ENCODE assay signal across 15 cellular contexts in the genomic region with DNA sequence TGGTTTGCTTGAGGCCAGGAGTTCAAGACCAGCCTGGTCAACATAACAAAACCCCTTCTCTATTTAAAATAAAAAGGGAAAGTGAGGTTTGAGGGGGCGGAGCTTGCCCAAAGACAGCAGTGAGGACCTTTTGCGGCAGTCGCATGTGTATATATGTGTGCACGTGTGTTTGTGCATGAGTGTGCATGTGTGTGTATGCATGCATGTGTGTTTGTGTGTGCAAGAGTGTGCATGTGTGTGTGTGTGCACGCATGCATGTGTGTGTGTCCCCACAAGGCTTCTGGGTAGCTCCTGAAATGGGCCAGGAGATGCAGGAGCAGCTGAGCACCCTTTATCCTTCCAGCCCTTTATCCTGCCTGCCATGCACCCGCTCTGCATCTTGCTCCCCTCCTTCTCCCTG. TPM values are rescaled to one million over a fixed set of nuclear protein-coding genes. Genes with fewer than 3 reads are reported as not detected.
A peak's percentile ranks its signal among the peaks of the same experiment; 100 is the strongest.
DNase-seq lines count a peak whose midpoint lies in the region; ATAC-seq, FAIRE-seq and TF ChIP-seq lines count a peak whose summit lies in the region.
"Had no signal": no experiment of that assay in that cellular context is flagged by ENCODE, and none has a peak within 500 bp of the region (broad histone marks: within the 10 kb centered on the region; RNA-seq: fewer than 3 reads in every experiment).

No MANE protein-coding gene starts in this region.

- RAD21 ChIA-PET in HCT116 (lab: Charles Lee; ENCODE audit: low non-redundant PET in 1 of 2, low total read pairs in 2 of 2, uncharacterized antibody in 2 of 2, unreplicated experiment in 2 of 2) = no interaction called here

- H3K14ac ChIP-seq in mesenchymal stem cell (ENCODE audit: low read length in 2 of 2) = peak overlapping the region in 1 of 2 experiments; percentile 48

- ATAC-seq in A549 = peak in 1 of 2 experiments; percentile 49; a peak in 4 of 6 replicates
- ATAC-seq in HCT116 = peak; percentile 45
- ATAC-seq in K562 = no peak
- ATAC-seq in GM19023 (IDR thresholded peaks at IDR 0.05; ENCODE audit: unreplicated experiment) = no peak
- no peak for ATAC-seq in GM18517 (IDR thresholded peaks at IDR 0.05; ENCODE audit: unreplicated experiment)
- ATAC-seq in psoas muscle = no peak

- TF ChIP-seq CTCF in A549 (IDR thresholded peaks at IDR 0.05) (no peak), HCT116 (IDR thresholded peaks at IDR 0.05 in 2 of 3, conservative IDR thresholded peaks at IDR 0.05 in 1 of 3; ENCODE audit: borderline replicate concordance in 1 of 3, insufficient read depth in 1 of 3, low read depth in 2 of 3, low read length in 2 of 3) (no peak), K562 (IDR thresholded peaks at IDR 0.05 in 2 of 3, conservative IDR thresholded peaks at IDR 0.05 in 1 of 3; ENCODE audit: insufficient read depth in 2 of 3, low read depth in 1 of 3, low read length in 3 of 3) (no peak), psoas muscle (IDR thresholded peaks at IDR 0.05) (no peak)

- in situ Hi-C loops in K562 (cut with MboI) = no loop called here

- TF ChIP-seq POLR2A in A549 (IDR thresholded peaks at IDR 0.05; ENCODE audit: low read length) (no peak), HCT116 (IDR thresholded peaks at IDR 0.05; ENCODE audit: borderline replicate concordance, extremely low read depth, insufficient read depth, insufficient read length) (no peak), K562 (conservative IDR thresholded peaks at IDR 0.05) (no peak)

- H2AFZ ChIP-seq in HCT116 (ENCODE audit: low read depth, low read length, poor library complexity, severe bottlenecking) (no peak overlapping the region), K562 (ENCODE audit: low read depth, low read length) (peak overlapping the region; percentile 47; the same call in 1 of the 2 replicates), mesenchymal stem cell (ENCODE audit: low read depth, low read length) (no peak overlapping the region)

- no peaks in the 10 kb centered on the region for H3K79me1 ChIP-seq in mesenchymal stem cell (replicated peaks; ENCODE audit: low read length, poor library complexity, severe bottlenecking)

- no peaks in the 10 kb centered on the region for H3K9me2 ChIP-seq in HCT116 (ENCODE audit: insufficient read depth)

- H3K4me3 ChIP-seq in A549 (no peak overlapping the region), HCT116 (replicated peaks in 1 of 2; ENCODE audit: low read depth in 1 of 2, low read length in 2 of 2) (no peak overlapping the region), K562 (no peak overlapping the region), mesenchymal stem cell (ENCODE audit: insufficient read depth in 1 of 2, low read depth in 1 of 2, low read length in 2 of 2) (no peak overlapping the region), psoas muscle (no peak overlapping the region)
- H3K4me3 ChIP-seq: SJSA1 had no signal

- no peaks in the 10 kb centered on the region for H3K9me1 ChIP-seq in K562 (ENCODE audit: control insufficient read depth, insufficient read depth, low read length)

- intact Hi-C loops in HCT116 (cut with micrococcal nuclease) (no loop called here), K562 (cut with micrococcal nuclease) (no loop called here), psoas muscle (cut with DNase I) (loop anchor here in 1 of 2 donors (5.0 kb wide), 1 partner anchor 38 kb away; no protein-coding TSS in a partner anchor)

- 89% methylated on average over 6 of the region's 6 CpGs for WGBS in A549 (ENCODE audit: missing lambda C conversion rate)
- 57% methylated on average over 6 of the region's 6 CpGs for WGBS in K562 (ENCODE audit: insufficient coverage, low coverage, missing lambda C conversion rate)
- 88% methylated on average over 5 of the region's 6 CpGs for WGBS in mesenchymal stem cell
- 76 to 87% (median 84%) methylated on average over 6 of the region's 6 CpGs for WGBS in psoas muscle, 3 donors

- TF ChIP-seq RAD21 in A549 (conservative IDR thresholded peaks at IDR 0.05 in 1 of 2, IDR thresholded peaks at IDR 0.05 in 1 of 2) (no peak), HCT116 (IDR thresholded peaks at IDR 0.05; ENCODE audit: low read depth) (no peak), K562 (CRISPR knock-in tag; conservative IDR thresholded peaks at IDR 0.05 in 1 of 2, IDR thresholded peaks at IDR 0.05 in 1 of 2) (no peak)

- peak overlapping the region in 1 of 2 experiments; percentile 60 for H3K23ac ChIP-seq in mesenchymal stem cell (ENCODE audit: low read length in 2 of 2)

- H3K27me3 ChIP-seq in HCT116 (ENCODE audit: insufficient read depth, low read length) = no peaks in the 10 kb centered on the region
- H3K27me3 ChIP-seq in K562 (ENCODE audit: control insufficient read depth in 2 of 2, insufficient read depth in 2 of 2, low read length in 2 of 2) = peaks cover 5 to 11% of the 10 kb centered on the region in 2 experiments; a peak in 4 of 5 replicates
- H3K27me3 ChIP-seq in mesenchymal stem cell (ENCODE audit: control insufficient read depth in 1 of 2, insufficient read depth in 1 of 2, low read length in 2 of 2) = peaks cover 35 to 40% of the 10 kb centered on the region in 2 experiments
- peaks cover 0 to 33% (median 5%) of the 10 kb centered on the region in 3 donors for H3K27me3 ChIP-seq in psoas muscle (ENCODE audit: insufficient read depth in 3 of 3, low read length in 2 of 3)
- H3K27me3 ChIP-seq: SJSA1 had no signal

- no peak for TF ChIP-seq EP300 in A549 (IDR thresholded peaks at IDR 0.05)
- no peak for TF ChIP-seq EP300 in K562 (IDR thresholded peaks at IDR 0.05; ENCODE audit: low read length)

- no peak overlapping the region for H2BK12ac ChIP-seq in mesenchymal stem cell (ENCODE audit: low read length in 2 of 2)

- DNase-seq in A549 (ENCODE audit: low read depth in 1 of 2, low spot score in 1 of 2) (no peak), HCT116 (ENCODE audit: low read depth, low spot score) (no peak), K562 (ENCODE audit: extremely low read depth in 1 of 4, low spot score in 3 of 4) (no peak), mesenchymal stem cell (no peak), NCI-H187 (lab: John Stamatoyannopoulos, UW) (no peak), psoas muscle (no peak)
- DNase-seq: Caco-2; CD4-positive, CD25-positive, alpha-beta regulatory T cell; DMS79; NCI-H1417 treated with DMSO at 0.1 percent for 48 hours; NCI-H2029 treated with DMSO at 0.1 percent for 48 hours; NCI-H748 treated with DMSO at 0.1 percent for 48 hours had no signal

- FAIRE-seq in A549 (lab: Jason Lieb, UNC) (no peak), K562 (lab: Jason Lieb, UNC) (no peak)

- POLR2A ChIA-PET in A549 (lab: Yijun Ruan, JAX) = no interaction called here
- POLR2A ChIA-PET in HCT116 (lab: Charles Lee) = no interaction called here
- POLR2A ChIA-PET in K562 (lab: Yijun Ruan, JAX) = interaction anchor here (0.5 to 1.3 kb wide), 3 partner anchors 12 to 79 kb away, joined by 3 to 5 read pairs (median 3); no protein-coding TSS in a partner anchor

- H4K91ac ChIP-seq in mesenchymal stem cell (ENCODE audit: low read length) = peak overlapping the region; percentile 31

- H2BK120ac ChIP-seq in mesenchymal stem cell (ENCODE audit: low read depth, low read length) = no peak overlapping the region

- no peaks in the 10 kb centered on the region for H3K79me2 ChIP-seq in HCT116 (ENCODE audit: insufficient read depth, low read length)
- H3K79me2 ChIP-seq in K562 (ENCODE audit: control insufficient read depth, insufficient read depth, low read length) = no peaks in the 10 kb centered on the region

- H2BK15ac ChIP-seq in mesenchymal stem cell (ENCODE audit: low read depth, poor library complexity, severe bottlenecking) = no peak overlapping the region

- H3K27ac ChIP-seq in A549 = peak overlapping the region; percentile 77 to 88
- H3K27ac ChIP-seq in HCT116 (ENCODE audit: low read depth, low read length) = 0 out of 2 replicates have a peak overlapping the region, but pooled peaks have one; percentile 37
- no peak overlapping the region for H3K27ac ChIP-seq in K562 (ENCODE audit: extremely low read depth, low read depth, low read length)
- no peak overlapping the region for H3K27ac ChIP-seq in mesenchymal stem cell (ENCODE audit: low read length, poor library complexity, severe bottlenecking)
- H3K27ac ChIP-seq in psoas muscle = no peak overlapping the region
- H3K27ac ChIP-seq: SJSA1 had no signal

- BruUV-seq in HCT116 (replicated peaks; lab: Mats Ljungman, UMichigan) (no TSS peak), K562 (replicated peaks; lab: Mats Ljungman, UMichigan) (no TSS peak)

- no peak overlapping the region for H2BK5ac ChIP-seq in mesenchymal stem cell (ENCODE audit: low read depth, low read length, poor library complexity, severe bottlenecking)

- H2AK5ac ChIP-seq in mesenchymal stem cell (ENCODE audit: low read length, severe bottlenecking) = no peak overlapping the region

- H3K4ac ChIP-seq in mesenchymal stem cell (ENCODE audit: low read depth in 1 of 2, low read length in 2 of 2) = peak overlapping the region in 1 of 2 experiments; percentile 9

- CTCF ChIA-PET in A549 (lab: Yijun Ruan, JAX) = interaction anchor here (1.0 to 1.8 kb wide), 7 partner anchors 12 to 74 kb away, joined by 3 to 9 read pairs (median 4); no protein-coding TSS in a partner anchor
- CTCF ChIA-PET in HCT116 (lab: Charles Lee) = no interaction called here
- CTCF ChIA-PET in K562 (lab: Yijun Ruan, JAX; ENCODE audit: low intra/inter-chr PET ratio) = no interaction called here

- H3K4me2 ChIP-seq in A549 = peak overlapping the region; percentile 66
- H3K4me2 ChIP-seq in HCT116 (ENCODE audit: low read length) = peak overlapping the region; percentile 56
- peak overlapping the region; percentile 32; the same call in 1 of the 2 replicates for H3K4me2 ChIP-seq in K562 (ENCODE audit: insufficient read depth, low read length)
- no peak overlapping the region for H3K4me2 ChIP-seq in mesenchymal stem cell (ENCODE audit: low read length, poor library complexity, severe bottlenecking)

- H3K9ac ChIP-seq in HCT116 (ENCODE audit: low read length) (0 out of 2 replicates have a peak overlapping the region, but pooled peaks have one; percentile 18), K562 (ENCODE audit: insufficient read depth in 1 of 2, low read depth in 2 of 2, low read length in 2 of 2) (peak overlapping the region in 1 of 2 experiments; percentile 23; a peak in 2 of 4 replicates), mesenchymal stem cell (ENCODE audit: low read length) (no peak overlapping the region)

- H4K8ac ChIP-seq in mesenchymal stem cell (ENCODE audit: low read length) = no peak overlapping the region

- peaks cover 57% of the 10 kb centered on the region for H3K4me1 ChIP-seq in A549
- H3K4me1 ChIP-seq in HCT116 (ENCODE audit: control insufficient read depth in 1 of 2, insufficient read depth in 2 of 2, low read length in 2 of 2) = peaks cover 9 to 31% of the 10 kb centered on the region in 2 experiments
- H3K4me1 ChIP-seq in K562 (replicated peaks in 1 of 2; ENCODE audit: control insufficient read depth in 2 of 2, insufficient read depth in 2 of 2, low read length in 2 of 2) = peaks cover 15 to 22% of the 10 kb centered on the region in 2 experiments; a peak in 4 of 5 replicates
- H3K4me1 ChIP-seq in mesenchymal stem cell (ENCODE audit: control insufficient read depth, insufficient read depth, low read depth, low read length) = peaks cover 13% of the 10 kb centered on the region
- H3K4me1 ChIP-seq in psoas muscle = no peaks in the 10 kb centered on the region
- H3K4me1 ChIP-seq: Caco-2 had no signal

- H3K18ac ChIP-seq in mesenchymal stem cell (ENCODE audit: low read depth in 1 of 2, low read length in 2 of 2) = peak overlapping the region in 1 of 2 experiments; percentile 30

- H4K20me1 ChIP-seq in HCT116 (ENCODE audit: insufficient read depth) (no peaks in the 10 kb centered on the region), K562 (replicated peaks; ENCODE audit: control insufficient read depth, insufficient read depth, low read length) (no peaks in the 10 kb centered on the region)

- H3K36me3 ChIP-seq in HCT116 (ENCODE audit: control insufficient read depth in 1 of 2, insufficient read depth in 2 of 2, low read length in 2 of 2) = no peaks in the 10 kb centered on the region
- H3K36me3 ChIP-seq in K562 (ENCODE audit: control insufficient read depth, insufficient read depth, low read length) = no peaks in the 10 kb centered on the region
- no peaks in the 10 kb centered on the region for H3K36me3 ChIP-seq in mesenchymal stem cell (ENCODE audit: control insufficient read depth in 1 of 2, insufficient read depth in 2 of 2, low read depth in 1 of 2, low read length in 2 of 2)
- H3K36me3 ChIP-seq in psoas muscle (ENCODE audit: insufficient read depth in 1 of 2, low read depth in 1 of 2) = no peaks in the 10 kb centered on the region
- H3K36me3 ChIP-seq: SJSA1 had no signal

- H3K9me3 ChIP-seq in A549 = no peaks in the 10 kb centered on the region
- no peaks in the 10 kb centered on the region for H3K9me3 ChIP-seq in HCT116 (ENCODE audit: control insufficient read depth in 1 of 2, insufficient read depth in 1 of 2, low read depth in 1 of 2, low read length in 2 of 2)
- H3K9me3 ChIP-seq in K562 (replicated peaks; ENCODE audit: control insufficient read depth, insufficient read depth, low read depth, low read length) = no peaks in the 10 kb centered on the region
- no peaks in the 10 kb centered on the region for H3K9me3 ChIP-seq in mesenchymal stem cell (ENCODE audit: control insufficient read depth, low read length)
- H3K9me3 ChIP-seq in psoas muscle = no peaks in the 10 kb centered on the region
- H3K9me3 ChIP-seq: Caco-2, SJSA1 had no signal

RNA-seq across cellular contexts. Expression of a gene that starts 9.0 kb away (rescaled TPM):
- 2.0 and 3.1 TPM in 2 replicates for polyA plus RNA-seq in A549 (2011; rRNA removed)
- polyA plus RNA-seq in A549 (2012; cell fraction: cytosol; rRNA removed) = 3.5 and 4.3 TPM in 2 replicates
- polyA plus RNA-seq in A549 (2012; cell fraction: nucleus; rRNA removed) = 8.9 and 9.1 TPM in 2 replicates
- 4.2 to 6.6 TPM (median 5.9 TPM) in 3 replicates for polyA plus RNA-seq in A549 (2017; fragmentation: RNase III; extraction: RNeasy Plus Mini Kit Qiagen cat#74134 plus additional on column Dnase treatment)
- polyA minus RNA-seq in A549 (2011; rRNA and poly(A)+ RNA removed) = 3.1 and 5.2 TPM in 2 replicates
- 4.0 TPM for total RNA-seq in HCT116 (2021; ENCODE audit: unreplicated experiment)
- polyA plus RNA-seq in HCT116 (2012) = 2.6 and 3.0 TPM in 2 replicates
- 0.26 and 0.76 TPM in 2 replicates for total RNA-seq in K562 (2011; cell fraction: chromatin; rRNA removed; ENCODE audit: low replicate concordance)
- total RNA-seq in K562 (2011; cell fraction: nucleolus; rRNA removed) = 0.33 and 0.53 TPM in 2 replicates
- total RNA-seq in K562 (2011; cell fraction: nucleoplasm; rRNA removed) = 0.37 and 0.69 TPM in 2 replicates
- total RNA-seq in K562 (2014; rRNA removed) = 0.08 and 0.09 TPM in 2 replicates
- 0.03 and 0.07 TPM in 2 replicates for total RNA-seq in K562 (2014; rRNA removed; fragmentation: Illumina TruSeq; extraction: Trizol)
- total RNA-seq in K562 (2015; rRNA removed; fragmentation: Illumina TruSeq; extraction: Trizol) = 0.08 TPM in 1 of 2 replicates, not detected in the other
- 0.13 and 0.31 TPM in 2 replicates for total RNA-seq in K562 (2021)
- polyA plus RNA-seq in K562 (2011; rRNA removed) = 0.07 and 0.22 TPM in 2 replicates
- 0.10 and 0.54 TPM in 2 replicates for polyA plus RNA-seq in K562 (2011; cell fraction: cytosol; rRNA removed)
- polyA plus RNA-seq in K562 (2011; cell fraction: nucleus; rRNA removed) = 0.06 and 0.46 TPM in 2 replicates
- polyA plus RNA-seq in K562 (2012) = 0.03 and 0.05 TPM in 2 replicates
- polyA plus RNA-seq in K562 (2014; fragmentation: Illumina TruSeq; extraction: Trizol) = 0.03 and 0.06 TPM in 2 replicates
- polyA plus RNA-seq in K562 (2014; fragmentation: Nextera tagmentation; extraction: Ambion mirVana) = not detected
- polyA plus RNA-seq in K562 (2014; rRNA removed) = 0.01 TPM in 1 of 2 replicates, not detected in the other
- polyA minus RNA-seq in K562 (2011; rRNA and poly(A)+ RNA removed) = 0.06 and 0.32 TPM in 2 replicates
- polyA minus RNA-seq in K562 (2011; cell fraction: cytosol; rRNA and poly(A)+ RNA removed) = not detected in 2 replicates
- polyA minus RNA-seq in K562 (2011; cell fraction: nucleus; rRNA and poly(A)+ RNA removed) = not detected in 2 replicates
- polyA plus RNA-seq in mesenchymal stem cell (2013, experiment 1 of 2) = 0.01 TPM
- 0.01 TPM for polyA plus RNA-seq in mesenchymal stem cell (2013, experiment 2 of 2)
- total RNA-seq in psoas muscle = under 1 TPM; 0.04 to 0.19 (median 0.12) TPM
- polyA plus RNA-seq in psoas muscle = under 1 TPM in 2 of 3 donors, not detected in 1; 0.06 to 0.12 TPM
- total RNA-seq: Caco-2; CD4-positive, CD25-positive, alpha-beta regulatory T cell had no signal
- polyA plus RNA-seq: CD4-positive, CD25-positive, alpha-beta regulatory T cell had no signal

Comparison
In these comparisons a context has a peak if more than half of its experiments do, and no peak if none do; other contexts are left out.
1. H3K27ac ChIP-seq: peak in A549 (2 of 2) and HCT116 (single experiment); none in K562 (single experiment), mesenchymal stem cell (single experiment) and psoas muscle (single experiment).